ENCODE assay signal across 18 cellular contexts in the genomic region with DNA sequence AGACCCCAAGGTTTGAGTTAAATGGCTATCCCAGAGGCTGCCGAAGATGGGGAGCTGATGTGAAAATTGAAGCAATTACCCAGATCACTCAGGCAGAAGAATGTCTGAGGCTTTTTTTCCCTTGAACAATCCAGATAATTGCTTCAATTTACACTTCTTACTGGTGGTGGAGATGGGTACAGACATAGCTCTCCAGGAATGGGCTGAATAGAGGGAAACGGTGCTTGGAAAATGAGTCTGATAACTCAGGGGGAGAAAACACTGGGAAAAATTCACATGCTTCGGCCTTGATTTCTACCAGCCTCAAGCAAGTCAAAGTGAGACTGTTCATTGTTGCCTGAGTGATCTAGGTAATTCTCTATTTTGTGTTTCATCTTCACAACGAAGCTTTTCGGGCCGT. TPM values are rescaled to one million over a fixed set of nuclear protein-coding genes. Genes with fewer than 3 reads are reported as not detected.
A peak's percentile ranks its signal among the peaks of the same experiment; 100 is the strongest.
DNase-seq lines count a peak whose midpoint lies in the region; FAIRE-seq and TF ChIP-seq lines count a peak whose summit lies in the region.
"Had no signal": no experiment of that assay in that cellular context is flagged by ENCODE, and none has a peak within 500 bp of the region (broad histone marks: within the 10 kb centered on the region; RNA-seq: fewer than 3 reads in every experiment).

No MANE protein-coding gene starts in this region.

- H3K4me3 ChIP-seq in neural cell (ENCODE audit: low read length) = peak overlapping the region; percentile 57
- H3K4me3 ChIP-seq: A549, BLaER1 had no signal

- H4K20me1 ChIP-seq in neural cell (ENCODE audit: insufficient read depth) = no peaks in the 10 kb centered on the region
- H4K20me1 ChIP-seq: BLaER1 had no signal

- peak; percentile 85 for TF ChIP-seq EP300 in neural cell (conservative IDR thresholded peaks at IDR 0.05; ENCODE audit: poor library complexity, severe bottlenecking)

- no peak overlapping the region for H2AFZ ChIP-seq in neural cell (ENCODE audit: low read depth, low read length)

- DNase-seq in NCI-H146 (lab: John Stamatoyannopoulos, UW) (peak; percentile 39), NCI-H146 treated with DMSO at 0.1 percent for 48 hours (lab: John Stamatoyannopoulos, UW; ENCODE audit: unreplicated experiment) (no peak), NCI-H69 (lab: John Stamatoyannopoulos, UW) (peak; percentile 15), SHP77 (lab: John Stamatoyannopoulos, UW) (no peak), GM19239 (ENCODE audit: insufficient read length, low spot score) (no peak)
- no peak for DNase-seq in stimulated activated CD4-positive, alpha-beta T cell treated with anti-CD3 and anti-CD28 coated beads, Interleukin-2, amount 100 ng/mL, for 24 hours
- DNase-seq: CD4-positive, alpha-beta memory T cell; DMS153; DMS79; GDM1; GOT3; H9 had no signal

- H3K79me2 ChIP-seq in neural cell (replicated peaks; ENCODE audit: insufficient read depth, low read length) = peaks cover 14% of the 10 kb centered on the region

- no peaks in the 10 kb centered on the region for H3K36me3 ChIP-seq in neural cell (ENCODE audit: insufficient read depth, low read length)
- H3K36me3 ChIP-seq: BLaER1 had no signal

- H3F3A ChIP-seq in neural cell (ENCODE audit: insufficient read depth, low read length, poor library complexity, severe bottlenecking) = peaks cover 17% of the 10 kb centered on the region

- TF ChIP-seq CTCF in neural cell (IDR thresholded peaks at IDR 0.05; ENCODE audit: poor library complexity, severe bottlenecking) = no peak

- no peaks in the 10 kb centered on the region for H3K27me3 ChIP-seq in neural cell (ENCODE audit: insufficient read depth, low read depth, low read length)
- H3K27me3 ChIP-seq: BLaER1 had no signal

- no peak for FAIRE-seq in GM19239 (lab: Jason Lieb, UNC)
- FAIRE-seq: A549, HepG2 had no signal

- TF ChIP-seq RAD21 in neural cell (conservative IDR thresholded peaks at IDR 0.05) = peak; percentile 48

- peak overlapping the region; percentile 67 for H3K9ac ChIP-seq in neural cell (ENCODE audit: low read length)
- H3K9ac ChIP-seq: BLaER1 had no signal

- H3K9me3 ChIP-seq in neural cell (ENCODE audit: low read length) = no peaks in the 10 kb centered on the region
- H3K9me3 ChIP-seq: BLaER1 had no signal

- no peaks in the 10 kb centered on the region for H3K9me2 ChIP-seq in neural cell (ENCODE audit: insufficient read depth, low read length)

- H3K27ac ChIP-seq in neural cell (ENCODE audit: low read length) = peak overlapping the region; percentile 97
- H3K27ac ChIP-seq: 22Rv1, A549, BLaER1 had no signal

- H3K4me2 ChIP-seq in neural cell (ENCODE audit: low read length) = peak overlapping the region; percentile 56
- H3K4me2 ChIP-seq: A549, BLaER1 had no signal

TF ChIP-seq in neural cell, 6 proteins besides CTCF, POLR2A, EP300 and RAD21:
- TF ChIP-seq, protein P1, sequence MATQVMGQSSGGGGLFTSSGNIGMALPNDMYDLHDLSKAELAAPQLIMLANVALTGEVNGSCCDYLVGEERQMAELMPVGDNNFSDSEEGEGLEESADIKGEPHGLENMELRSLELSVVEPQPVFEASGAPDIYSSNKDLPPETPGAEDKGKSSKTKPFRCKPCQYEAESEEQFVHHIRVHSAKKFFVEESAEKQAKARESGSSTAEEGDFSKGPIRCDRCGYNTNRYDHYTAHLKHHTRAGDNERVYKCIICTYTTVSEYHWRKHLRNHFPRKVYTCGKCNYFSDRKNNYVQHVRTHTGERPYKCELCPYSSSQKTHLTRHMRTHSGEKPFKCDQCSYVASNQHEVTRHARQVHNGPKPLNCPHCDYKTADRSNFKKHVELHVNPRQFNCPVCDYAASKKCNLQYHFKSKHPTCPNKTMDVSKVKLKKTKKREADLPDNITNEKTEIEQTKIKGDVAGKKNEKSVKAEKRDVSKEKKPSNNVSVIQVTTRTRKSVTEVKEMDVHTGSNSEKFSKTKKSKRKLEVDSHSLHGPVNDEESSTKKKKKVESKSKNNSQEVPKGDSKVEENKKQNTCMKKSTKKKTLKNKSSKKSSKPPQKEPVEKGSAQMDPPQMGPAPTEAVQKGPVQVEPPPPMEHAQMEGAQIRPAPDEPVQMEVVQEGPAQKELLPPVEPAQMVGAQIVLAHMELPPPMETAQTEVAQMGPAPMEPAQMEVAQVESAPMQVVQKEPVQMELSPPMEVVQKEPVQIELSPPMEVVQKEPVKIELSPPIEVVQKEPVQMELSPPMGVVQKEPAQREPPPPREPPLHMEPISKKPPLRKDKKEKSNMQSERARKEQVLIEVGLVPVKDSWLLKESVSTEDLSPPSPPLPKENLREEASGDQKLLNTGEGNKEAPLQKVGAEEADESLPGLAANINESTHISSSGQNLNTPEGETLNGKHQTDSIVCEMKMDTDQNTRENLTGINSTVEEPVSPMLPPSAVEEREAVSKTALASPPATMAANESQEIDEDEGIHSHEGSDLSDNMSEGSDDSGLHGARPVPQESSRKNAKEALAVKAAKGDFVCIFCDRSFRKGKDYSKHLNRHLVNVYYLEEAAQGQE (IDR thresholded peaks at IDR 0.05; ENCODE audit: borderline replicate concordance) = peak; percentile 100
- TF ChIP-seq MXI1 (conservative IDR thresholded peaks at IDR 0.05; ENCODE audit: poor library complexity, severe bottlenecking) = no peak
- no peak for TF ChIP-seq TAF1 (IDR thresholded peaks at IDR 0.05; ENCODE audit: low read depth)
- TF ChIP-seq POLR2AphosphoS5 (IDR thresholded peaks at IDR 0.05) = peak; percentile 81

RNA-seq across cellular contexts. Expression of a gene that starts 9.5 kb away (rescaled TPM):
- polyA plus RNA-seq in neural cell = 515 and 527 TPM in 2 replicates
- polyA minus RNA-seq in neural cell = 859 and 938 TPM in 2 replicates
- polyA plus RNA-seq: CD14-positive monocyte had no signal

Comparison
In these comparisons a context has a peak if more than half of its experiments do, and no peak if none do; other contexts are left out.
1. DNase-seq: peak in NCI-H146 (single experiment) and NCI-H69 (single experiment); none in NCI-H146 treated with DMSO at 0.1 percent for 48 hours (single experiment), stimulated activated CD4-positive, alpha-beta T cell treated with anti-CD3 and anti-CD28 coated beads, Interleukin-2, amount 100 ng/mL, for 24 hours (0 of 2), SHP77 (0 of 2) and GM19239 (single experiment).